38 cellular contexts compared by ENCODE assay signal in the genomic region with DNA sequence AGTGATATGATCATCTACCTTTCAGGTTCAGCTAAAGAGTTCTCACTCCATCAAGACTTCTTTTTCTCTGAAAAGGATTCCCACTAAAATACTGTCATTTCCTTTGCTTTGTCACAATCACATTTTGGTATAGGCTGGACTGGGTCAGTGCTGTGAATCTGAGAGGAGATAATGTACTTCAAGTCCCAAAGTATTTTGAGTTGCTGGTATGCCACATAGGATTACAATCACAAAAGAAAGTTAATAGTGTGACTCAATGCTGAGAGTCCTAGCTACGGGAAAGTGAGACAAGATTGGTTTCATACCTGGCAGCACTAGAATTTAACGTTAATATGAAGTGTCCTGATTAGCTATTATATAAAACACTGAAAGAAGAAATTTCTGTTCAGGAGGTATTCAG.
"Had no signal": no experiment of that assay in that cellular context is flagged by ENCODE, and none has a peak within 500 bp of the region (broad histone marks: within the 10 kb centered on the region; RNA-seq: fewer than 3 reads in every experiment).

No MANE protein-coding gene starts in this region.

- H3K27me3 Mint-ChIP-seq: activated naive CD4-positive, alpha-beta T cell treated with anti-CD3 and anti-CD28 coated beads, Interleukin-2, amount 10 ng/mL, durations not matched to agents 7 days and 5 days; activated naive CD4-positive, alpha-beta T cell treated with anti-CD3 and anti-CD28 coated beads, Interleukin-2, amount 50 U/mL, for 24 hours; activated naive CD8-positive, alpha-beta T cell; activated naive CD8-positive, alpha-beta T cell treated with anti-CD3 and anti-CD28 coated beads for 36 hours; activated naive CD8-positive, alpha-beta T cell treated with anti-CD3 and anti-CD28 coated beads, Interleukin-2, amount 10 ng/mL, durations not matched to agents 7 days and 5 days; activated naive CD8-positive, alpha-beta T cell treated with anti-CD3 and anti-CD28 coated beads, Interleukin-2, amount 50 U/mL, for 24 hours; activated T-cell treated with anti-CD3 and anti-CD28 coated beads, Interleukin-2, amount 50 U/mL, for 24 hours; activated T-helper 17 cell treated with anti-CD3 and anti-CD28 coated beads, Interleukin-2, amount 50 U/mL, for 72 hours; brain had no signal

- ATAC-seq: activated naive CD4-positive, alpha-beta T cell treated with anti-CD3 and anti-CD28 coated beads, Interleukin-2, amount 50 U/mL, for 72 hours; activated naive CD8-positive, alpha-beta T cell treated with anti-CD3 and anti-CD28 coated beads, Interleukin-2, amount 50 U/mL, for 24 hours; activated T-cell treated with anti-CD3 and anti-CD28 coated beads, Interleukin-2, amount 50 U/mL, for 4 hours; activated T-helper 17 cell treated with anti-CD3 and anti-CD28 coated beads, Interleukin-2, amount 50 U/mL, for 72 hours; body of pancreas had no signal

- H3K9me3 Mint-ChIP-seq: activated naive CD4-positive, alpha-beta T cell treated with anti-CD3 and anti-CD28 coated beads for 36 hours; activated naive CD4-positive, alpha-beta T cell treated with anti-CD3 and anti-CD28 coated beads, Interleukin-2, amount 50 U/mL, for 24 hours; activated naive CD8-positive, alpha-beta T cell treated with anti-CD3 and anti-CD28 coated beads for 36 hours; activated naive CD8-positive, alpha-beta T cell treated with anti-CD3 and anti-CD28 coated beads, Interleukin-2, amount 50 U/mL, for 24 hours; activated T-cell treated with anti-CD3 and anti-CD28 coated beads, Interleukin-2, amount 50 U/mL, for 24 hours; activated T-cell treated with anti-CD3 and anti-CD28 coated beads, Interleukin-2, amount 50 U/mL, for 4 hours; activated T-cell treated with anti-CD3 and anti-CD28 coated beads, Interleukin-2, amount 50 U/mL, for 72 hours; activated T-helper 17 cell treated with anti-CD3 and anti-CD28 coated beads, Interleukin-2, amount 50 U/mL, for 72 hours; activated T-helper 2 cell treated with anti-CD3 and anti-CD28 coated beads, Interferon-gamma antibody, Interleukin-2, Interleukin-4, amounts not matched to agents 10 μg/mL and 5 μg/mL and 100 μg/mL, durations not matched to agents 14 hours and 24 hours and 36 hours; brain; central memory CD8-positive, alpha-beta T cell had no signal

- H3K4me1 Mint-ChIP-seq: activated naive CD4-positive, alpha-beta T cell treated with anti-CD3 and anti-CD28 coated beads, Interleukin-2, amount 10 ng/mL, durations not matched to agents 7 days and 5 days; activated naive CD4-positive, alpha-beta T cell treated with anti-CD3 and anti-CD28 coated beads, Interleukin-2, amount 50 U/mL, for 24 hours; activated naive CD8-positive, alpha-beta T cell treated with anti-CD3 and anti-CD28 coated beads, Interleukin-2, amount 10 ng/mL, durations not matched to agents 7 days and 5 days; activated T-helper 17 cell treated with anti-CD3 and anti-CD28 coated beads, Interleukin-2, amount 50 U/mL, for 72 hours; central memory CD8-positive, alpha-beta T cell had no signal

- H3K4me3 Mint-ChIP-seq: activated naive CD4-positive, alpha-beta T cell treated with anti-CD3 and anti-CD28 coated beads for 36 hours; activated naive CD4-positive, alpha-beta T cell treated with anti-CD3 and anti-CD28 coated beads, Interleukin-2, amount 10 ng/mL, durations not matched to agents 7 days and 5 days; activated naive CD4-positive, alpha-beta T cell treated with anti-CD3 and anti-CD28 coated beads, Interleukin-2, amount 50 U/mL, for 24 hours; activated naive CD8-positive, alpha-beta T cell; activated naive CD8-positive, alpha-beta T cell treated with anti-CD3 and anti-CD28 coated beads for 36 hours; activated naive CD8-positive, alpha-beta T cell treated with anti-CD3 and anti-CD28 coated beads, Interleukin-2, amount 10 ng/mL, durations not matched to agents 7 days and 5 days; activated naive CD8-positive, alpha-beta T cell treated with anti-CD3 and anti-CD28 coated beads, Interleukin-2, amount 50 U/mL, for 24 hours; activated T-cell treated with anti-CD3 and anti-CD28 coated beads, Interleukin-2, amount 50 U/mL, for 24 hours; activated T-cell treated with anti-CD3 and anti-CD28 coated beads, Interleukin-2, amount 50 U/mL, for 4 hours; activated T-cell treated with anti-CD3 and anti-CD28 coated beads, Interleukin-2, amount 50 U/mL, for 72 hours; activated T-helper 1 cell treated with anti-CD3 and anti-CD28 coated beads, Interleukin-12 subunit alpha, Interleukin-12 subunit beta, Interleukin-2, Interleukin-4 antibody, amounts not matched to agents 30 ng/mL and 10 ng/mL and 1 ng/mL, durations not matched to agents 14 hours and 24 hours and 36 hours; activated T-helper 17 cell treated with anti-CD3 and anti-CD28 coated beads, Interleukin-2, amount 50 U/mL, for 72 hours; brain; central memory CD8-positive, alpha-beta T cell had no signal

- H3K36me3 ChIP-seq: adrenal gland, ascending aorta, brain microvascular endothelial cell, breast epithelium, cardiac muscle cell had no signal

- H3K27me3 ChIP-seq: adrenal gland, ascending aorta, body of pancreas, brain microvascular endothelial cell, breast epithelium, cardiac muscle cell had no signal

- H3K27ac Mint-ChIP-seq: activated naive CD4-positive, alpha-beta T cell treated with anti-CD3 and anti-CD28 coated beads for 36 hours; activated naive CD4-positive, alpha-beta T cell treated with anti-CD3 and anti-CD28 coated beads, Interleukin-2, amount 10 ng/mL, durations not matched to agents 7 days and 5 days; activated naive CD4-positive, alpha-beta T cell treated with anti-CD3 and anti-CD28 coated beads, Interleukin-2, amount 50 U/mL, for 24 hours; activated naive CD4-positive, alpha-beta T cell treated with anti-CD3 and anti-CD28 coated beads, Interleukin-2, amount 50 U/mL, for 72 hours; activated naive CD8-positive, alpha-beta T cell; activated naive CD8-positive, alpha-beta T cell treated with anti-CD3 and anti-CD28 coated beads for 36 hours; activated naive CD8-positive, alpha-beta T cell treated with anti-CD3 and anti-CD28 coated beads, Interleukin-2, amount 10 ng/mL, durations not matched to agents 7 days and 5 days; activated naive CD8-positive, alpha-beta T cell treated with anti-CD3 and anti-CD28 coated beads, Interleukin-2, amount 50 U/mL, for 24 hours; activated T-cell treated with anti-CD3 and anti-CD28 coated beads, Interleukin-2, amount 50 U/mL, for 24 hours; activated T-helper 1 cell treated with anti-CD3 and anti-CD28 coated beads, Interleukin-12 subunit alpha, Interleukin-12 subunit beta, Interleukin-2, Interleukin-4 antibody, amounts not matched to agents 30 ng/mL and 10 ng/mL and 1 ng/mL, durations not matched to agents 14 hours and 24 hours and 36 hours; activated T-helper 17 cell treated with anti-CD3 and anti-CD28 coated beads, Interleukin-2, amount 50 U/mL, for 72 hours; activated T-helper 2 cell treated with anti-CD3 and anti-CD28 coated beads, Interferon-gamma antibody, Interleukin-2, Interleukin-4, amounts not matched to agents 10 μg/mL and 5 μg/mL and 100 μg/mL, durations not matched to agents 14 hours and 24 hours and 36 hours; brain had no signal

- H3K9me3 ChIP-seq: adrenal gland, ascending aorta, body of pancreas, breast epithelium had no signal

- H3K27ac ChIP-seq: adrenal gland, ascending aorta, body of pancreas, brain microvascular endothelial cell, breast epithelium, cardiac muscle cell had no signal

- H3K4me3 ChIP-seq: adrenal gland, ascending aorta, body of pancreas, breast epithelium, cardiac muscle cell had no signal

- DNase-seq: activated effector memory CD4-positive, alpha-beta T cell treated with anti-CD3 and anti-CD28 coated beads, Interleukin-2, amount 50 U/mL, for 16 hours; activated effector memory CD4-positive, alpha-beta T cell treated with Interleukin-2 at 50 U/mL for 16 hours; activated gamma-delta T cell; activated gamma-delta T cell treated with Interleukin-2 at 50 U/mL for 16 hours; activated naive CD4-positive, alpha-beta T cell; activated naive CD4-positive, alpha-beta T cell treated with anti-CD3 and anti-CD28 coated beads for 36 hours; activated naive CD4-positive, alpha-beta T cell treated with anti-CD3 and anti-CD28 coated beads, Interleukin-2, amount 10 ng/mL, durations not matched to agents 7 days and 5 days; activated naive CD4-positive, alpha-beta T cell treated with anti-CD3 and anti-CD28 coated beads, Interleukin-2, amount 50 U/mL, for 16 hours; activated naive CD4-positive, alpha-beta T cell treated with Interleukin-2 at 50 U/mL for 16 hours; activated naive CD8-positive, alpha-beta T cell treated with anti-CD3 and anti-CD28 coated beads for 36 hours; activated naive CD8-positive, alpha-beta T cell treated with anti-CD3 and anti-CD28 coated beads, Interleukin-2, amount 10 ng/mL, durations not matched to agents 7 days and 5 days; activated naive CD8-positive, alpha-beta T cell treated with anti-CD3 and anti-CD28 coated beads, Interleukin-2, amount 50 U/mL, for 24 hours; activated T-cell treated with anti-CD3 and anti-CD28 coated beads, Interleukin-2, amount 50 U/mL, for 1 hour; activated T-cell treated with anti-CD3 and anti-CD28 coated beads, Interleukin-2, amount 50 U/mL, for 24 hours; activated T-cell treated with anti-CD3 and anti-CD28 coated beads, Interleukin-2, amount 50 U/mL, for 4 hours; activated T-cell treated with anti-CD3 and anti-CD28 coated beads, Interleukin-2, amount 50 U/mL, for 48 hours; activated T-cell treated with anti-CD3 and anti-CD28 coated beads, Interleukin-2, amount 50 U/mL, for 72 hours; adrenal gland; amniotic stem cell; amygdala; anterior cingulate cortex; aorta; body of pancreas; brain microvascular endothelial cell; caudate nucleus; central memory CD4-positive, alpha-beta T cell; cerebellar nuclear complex had no signal

- H3K36me3 Mint-ChIP-seq: activated naive CD4-positive, alpha-beta T cell treated with anti-CD3 and anti-CD28 coated beads, Interleukin-2, amount 50 U/mL, for 24 hours; activated naive CD4-positive, alpha-beta T cell treated with anti-CD3 and anti-CD28 coated beads, Interleukin-2, amount 50 U/mL, for 72 hours; activated naive CD8-positive, alpha-beta T cell treated with anti-CD3 and anti-CD28 coated beads for 36 hours; activated naive CD8-positive, alpha-beta T cell treated with anti-CD3 and anti-CD28 coated beads, Interleukin-2, amount 10 ng/mL, durations not matched to agents 7 days and 5 days; brain had no signal

- H3K4me1 ChIP-seq: adrenal gland, ascending aorta, body of pancreas, breast epithelium had no signal
